In genomic region chr5:169084775-169085566, GRCh38 we compare ENCODE assay signal across 35 cellular contexts.
"Had no signal": no experiment of that assay in that cellular context is flagged by ENCODE, and none has a peak within 500 bp of the region (broad histone marks: within the 10 kb centered on the region; RNA-seq: fewer than 3 reads in every experiment).

No MANE protein-coding gene starts in this region.

- H3K9me3 Mint-ChIP-seq: activated CD4-positive, alpha-beta memory T cell treated with anti-CD3 and anti-CD28 coated beads for 36 hours; activated CD4-positive, alpha-beta T cell treated with anti-CD3 and anti-CD28 coated beads, Interleukin-2, amount 10 ng/mL, durations not matched to agents 24 days and 14 days; activated naive CD4-positive, alpha-beta T cell treated with anti-CD3 and anti-CD28 coated beads for 36 hours; activated naive CD8-positive, alpha-beta T cell treated with anti-CD3 and anti-CD28 coated beads for 36 hours; activated T-helper 1 cell treated with anti-CD3 and anti-CD28 coated beads, Interleukin-12 subunit alpha, Interleukin-12 subunit beta, Interleukin-2, Interleukin-4 antibody, amounts not matched to agents 30 ng/mL and 10 ng/mL and 1 ng/mL, durations not matched to agents 14 hours and 24 hours and 36 hours; effector memory CD8-positive, alpha-beta T cell; stimulated activated memory B cell treated with anti-CD40 and anti-IgM and Interleukin-4, amounts not matched to agents 10 μg/mL and 1 μg/mL and 100 μg/mL, for 72 hours; stimulated activated naive CD8-positive, alpha-beta T cell treated with anti-CD3 and anti-CD28 coated beads, Interleukin-15, amount 100 ng/mL, for 72 hours had no signal

- DNase-seq: activated CD4-positive, alpha-beta memory T cell treated with anti-CD3 and anti-CD28 coated beads for 36 hours; activated CD4-positive, alpha-beta T cell treated with anti-CD3 and anti-CD28 coated beads, Interleukin-2, amount 10 ng/mL, durations not matched to agents 24 days and 14 days; activated CD4-positive, CD25-positive, alpha-beta regulatory T cell treated with anti-CD3 and anti-CD28 coated beads, Interleukin-2, amount 50 U/mL, for 72 hours; activated CD8-positive, alpha-beta memory T cell treated with anti-CD3 and anti-CD28 coated beads, Interleukin-2, amount 50 U/mL, for 4 hours; activated effector memory CD4-positive, alpha-beta T cell treated with anti-CD3 and anti-CD28 coated beads, Interleukin-2, amount 50 U/mL, for 16 hours; activated naive CD4-positive, alpha-beta T cell treated with anti-CD3 and anti-CD28 coated beads for 36 hours; activated naive CD8-positive, alpha-beta T cell treated with anti-CD3 and anti-CD28 coated beads for 36 hours; activated T-cell treated with anti-CD3 and anti-CD28 coated beads, Interleukin-2, amount 50 U/mL, for 1 hour; brain microvascular endothelial cell; dorsolateral prefrontal cortex; effector memory CD8-positive, alpha-beta T cell; head of caudate nucleus; hypothalamus; immature natural killer cell; kidney; lower lobe of right lung; occipital lobe; psoas muscle; sigmoid colon; small intestine; stimulated activated CD4-positive, alpha-beta T cell treated with anti-CD3 and anti-CD28 coated beads, Interleukin-1b, Interleukin-23, amount 100 ng/mL, for 48 hours; stimulated activated CD4-positive, alpha-beta T cell treated with anti-CD3 and anti-CD28 coated beads, Interleukin-4, amount 100 ng/mL, for 4 hours; stimulated activated CD8-positive, alpha-beta memory T cell treated with anti-CD3 and anti-CD28 coated beads, Interleukin-4, amount 100 ng/mL, for 48 hours; stimulated activated naive CD8-positive, alpha-beta T cell treated with anti-CD3 and anti-CD28 coated beads, Interleukin-15, amount 100 ng/mL, for 72 hours; substantia nigra; uterus; WERI-Rb-1 had no signal

- H3K27me3 Mint-ChIP-seq: activated CD4-positive, alpha-beta memory T cell treated with anti-CD3 and anti-CD28 coated beads for 36 hours; activated CD4-positive, alpha-beta T cell treated with anti-CD3 and anti-CD28 coated beads, Interleukin-2, amount 10 ng/mL, durations not matched to agents 24 days and 14 days; activated naive CD8-positive, alpha-beta T cell treated with anti-CD3 and anti-CD28 coated beads for 36 hours; effector memory CD8-positive, alpha-beta T cell; stimulated activated naive CD8-positive, alpha-beta T cell treated with anti-CD3 and anti-CD28 coated beads, Interleukin-15, amount 100 ng/mL, for 72 hours had no signal

- H2AFZ ChIP-seq: parathyroid adenoma had no signal

- H3K4me3 ChIP-seq: adrenal gland, ascending aorta, coronary artery, dorsolateral prefrontal cortex, lower lobe of right lung, psoas muscle, sigmoid colon, uterus had no signal

- H3K36me3 Mint-ChIP-seq: activated CD4-positive, alpha-beta memory T cell treated with anti-CD3 and anti-CD28 coated beads for 36 hours; activated naive CD8-positive, alpha-beta T cell treated with anti-CD3 and anti-CD28 coated beads for 36 hours; immature natural killer cell; stimulated activated memory B cell treated with anti-CD40 and anti-IgM and Interleukin-4, amounts not matched to agents 10 μg/mL and 1 μg/mL and 100 μg/mL, for 72 hours had no signal

- H3K9ac ChIP-seq: parathyroid adenoma had no signal

- H3K27ac Mint-ChIP-seq: activated CD4-positive, alpha-beta memory T cell treated with anti-CD3 and anti-CD28 coated beads for 36 hours; activated CD4-positive, alpha-beta T cell treated with anti-CD3 and anti-CD28 coated beads, Interleukin-2, amount 10 ng/mL, durations not matched to agents 24 days and 14 days; activated naive CD4-positive, alpha-beta T cell treated with anti-CD3 and anti-CD28 coated beads for 36 hours; activated naive CD8-positive, alpha-beta T cell treated with anti-CD3 and anti-CD28 coated beads for 36 hours; activated T-helper 1 cell treated with anti-CD3 and anti-CD28 coated beads, Interleukin-12 subunit alpha, Interleukin-12 subunit beta, Interleukin-2, Interleukin-4 antibody, amounts not matched to agents 30 ng/mL and 10 ng/mL and 1 ng/mL, durations not matched to agents 14 hours and 24 hours and 36 hours; effector memory CD8-positive, alpha-beta T cell; immature natural killer cell; stimulated activated memory B cell treated with anti-CD40 and anti-IgM and Interleukin-4, amounts not matched to agents 10 μg/mL and 1 μg/mL and 100 μg/mL, for 72 hours; stimulated activated naive CD8-positive, alpha-beta T cell treated with anti-CD3 and anti-CD28 coated beads, Interleukin-15, amount 100 ng/mL, for 72 hours; type B pancreatic cell had no signal

- H3K4me3 Mint-ChIP-seq: activated CD4-positive, alpha-beta memory T cell treated with anti-CD3 and anti-CD28 coated beads for 36 hours; activated CD4-positive, alpha-beta T cell treated with anti-CD3 and anti-CD28 coated beads, Interleukin-2, amount 10 ng/mL, durations not matched to agents 24 days and 14 days; activated naive CD4-positive, alpha-beta T cell treated with anti-CD3 and anti-CD28 coated beads for 36 hours; activated naive CD8-positive, alpha-beta T cell treated with anti-CD3 and anti-CD28 coated beads for 36 hours; activated T-helper 1 cell treated with anti-CD3 and anti-CD28 coated beads, Interleukin-12 subunit alpha, Interleukin-12 subunit beta, Interleukin-2, Interleukin-4 antibody, amounts not matched to agents 30 ng/mL and 10 ng/mL and 1 ng/mL, durations not matched to agents 14 hours and 24 hours and 36 hours; effector memory CD8-positive, alpha-beta T cell; immature natural killer cell; stimulated activated memory B cell treated with anti-CD40 and anti-IgM and Interleukin-4, amounts not matched to agents 10 μg/mL and 1 μg/mL and 100 μg/mL, for 72 hours; stimulated activated naive CD8-positive, alpha-beta T cell treated with anti-CD3 and anti-CD28 coated beads, Interleukin-15, amount 100 ng/mL, for 72 hours; type B pancreatic cell had no signal

- H3K4me1 Mint-ChIP-seq: activated CD4-positive, alpha-beta T cell treated with anti-CD3 and anti-CD28 coated beads, Interleukin-2, amount 10 ng/mL, durations not matched to agents 24 days and 14 days; activated naive CD8-positive, alpha-beta T cell treated with anti-CD3 and anti-CD28 coated beads for 36 hours; immature natural killer cell; stimulated activated memory B cell treated with anti-CD40 and anti-IgM and Interleukin-4, amounts not matched to agents 10 μg/mL and 1 μg/mL and 100 μg/mL, for 72 hours; stimulated activated naive CD8-positive, alpha-beta T cell treated with anti-CD3 and anti-CD28 coated beads, Interleukin-15, amount 100 ng/mL, for 72 hours had no signal

- H3K27me3 ChIP-seq: adrenal gland, ascending aorta, brain microvascular endothelial cell, dorsolateral prefrontal cortex, sigmoid colon, uterus had no signal

- H3K36me3 ChIP-seq: adrenal gland, ascending aorta, brain microvascular endothelial cell, lower lobe of right lung, sigmoid colon, uterus, WERI-Rb-1 had no signal

- H3K4me1 ChIP-seq: adrenal gland, ascending aorta, lower lobe of right lung, parathyroid adenoma, psoas muscle, sigmoid colon, uterus had no signal

- ATAC-seq: effector memory CD8-positive, alpha-beta T cell; left lobe of liver; lower lobe of right lung; psoas muscle; stimulated activated memory B cell treated with anti-CD40 and anti-IgM and Interleukin-4, amounts not matched to agents 10 μg/mL and 1 μg/mL and 100 μg/mL, for 72 hours; stimulated activated naive CD8-positive, alpha-beta T cell treated with anti-CD3 and anti-CD28 coated beads, Interleukin-15, amount 100 ng/mL, for 72 hours had no signal

- H3K27ac ChIP-seq: adrenal gland, ascending aorta, brain microvascular endothelial cell, coronary artery, dorsolateral prefrontal cortex, lower lobe of right lung, parathyroid adenoma, psoas muscle, sigmoid colon, uterus, WERI-Rb-1 had no signal

- H3K9me3 ChIP-seq: adrenal gland, ascending aorta, lower lobe of right lung, psoas muscle, sigmoid colon, uterus had no signal
